13 cellular contexts compared by ENCODE assay signal in the genomic region with DNA sequence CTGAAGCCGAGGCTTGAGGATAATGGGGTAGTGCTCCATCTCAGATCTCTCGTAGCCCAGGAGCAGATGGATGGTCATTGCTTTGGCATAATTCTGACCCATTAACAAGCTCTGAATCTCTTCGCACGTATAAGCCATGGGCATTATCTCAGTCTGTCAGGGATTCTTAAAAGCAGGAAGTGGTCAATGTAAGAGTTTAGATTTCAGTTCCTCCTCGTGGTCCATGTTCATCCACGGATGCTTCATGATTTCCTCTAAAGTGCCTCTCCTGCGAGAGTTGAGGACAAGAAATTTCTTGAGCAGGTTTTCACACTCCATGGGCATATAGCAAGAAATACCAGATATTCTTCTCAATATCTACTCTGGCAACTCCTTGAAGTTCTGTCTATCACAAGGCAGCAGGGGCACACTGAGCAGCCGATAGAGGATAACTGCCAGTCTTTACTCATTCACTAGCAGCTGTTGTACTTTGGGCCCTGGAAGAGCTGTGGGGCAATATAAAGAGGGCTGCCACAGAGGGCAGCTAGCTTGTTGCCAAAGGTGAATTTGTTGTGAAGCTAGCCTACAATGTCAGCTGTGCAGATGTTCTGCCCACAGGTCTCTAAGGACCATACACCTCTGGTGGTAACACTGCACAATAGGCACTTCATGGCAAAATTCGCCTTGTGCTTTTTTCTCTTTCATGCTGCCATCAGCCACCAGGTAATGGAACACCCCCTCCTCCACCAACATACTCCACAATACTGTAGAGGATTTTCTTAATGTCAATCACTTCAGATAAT. TPM values are rescaled to one million over a fixed set of nuclear protein-coding genes. Genes with fewer than 3 reads are reported as not detected.
A peak's percentile ranks its signal among the peaks of the same experiment; 100 is the strongest.
DNase-seq lines count a peak whose midpoint lies in the region; ATAC-seq and TF ChIP-seq lines count a peak whose summit lies in the region.
"Had no signal": no experiment of that assay in that cellular context is flagged by ENCODE, and none has a peak within 500 bp of the region (broad histone marks: within the 10 kb centered on the region; RNA-seq: fewer than 3 reads in every experiment).

No MANE protein-coding gene starts in this region.

- TF ChIP-seq CTCF in colonic mucosa (IDR thresholded peaks at IDR 0.05): no peak

- no peaks in the 10 kb centered on the region for H3K27me3 ChIP-seq in colonic mucosa
- H3K27me3 ChIP-seq: hepatocyte had no signal

- DNase-seq in medulla oblongata (ENCODE audit: extremely low spot score) (peak; percentile 44), iPS-NIHi7 (ENCODE audit: extremely low spot score) (no peak), colonic mucosa (no peak)
- DNase-seq in activated CD4-positive, alpha-beta memory T cell treated with anti-CD3 and anti-CD28 coated beads, Interleukin-2, amount 10 ng/mL, durations not matched to agents 7 days and 5 days: no peak
- no peak for DNase-seq in activated naive CD8-positive, alpha-beta T cell treated with anti-CD3 and anti-CD28 coated beads, Interleukin-2, amount 50 U/mL, for 24 hours
- DNase-seq: cortex of kidney; DMS 273 treated with DMSO at 0.1 percent for 48 hours; naive thymus-derived CD8-positive, alpha-beta T cell; NCI-H2029 had no signal

- no peaks in the 10 kb centered on the region for H3K36me3 Mint-ChIP-seq in activated CD4-positive, alpha-beta memory T cell treated with anti-CD3 and anti-CD28 coated beads, Interleukin-2, amount 10 ng/mL, durations not matched to agents 7 days and 5 days (ENCODE audit: low read depth)
- H3K36me3 Mint-ChIP-seq in activated naive CD8-positive, alpha-beta T cell treated with anti-CD3 and anti-CD28 coated beads, Interleukin-2, amount 50 U/mL, for 24 hours (ENCODE audit: low read depth): no peaks in the 10 kb centered on the region
- H3K36me3 Mint-ChIP-seq: naive thymus-derived CD8-positive, alpha-beta T cell had no signal

- H3K4me1 ChIP-seq in colonic mucosa: no peaks in the 10 kb centered on the region

- no peaks in the 10 kb centered on the region for H3K4me1 Mint-ChIP-seq in activated CD4-positive, alpha-beta memory T cell treated with anti-CD3 and anti-CD28 coated beads, Interleukin-2, amount 10 ng/mL, durations not matched to agents 7 days and 5 days
- H3K4me1 Mint-ChIP-seq in activated naive CD8-positive, alpha-beta T cell treated with anti-CD3 and anti-CD28 coated beads, Interleukin-2, amount 50 U/mL, for 24 hours: no peaks in the 10 kb centered on the region

- no peak overlapping the region for H3K27ac Mint-ChIP-seq in activated CD4-positive, alpha-beta memory T cell treated with anti-CD3 and anti-CD28 coated beads, Interleukin-2, amount 10 ng/mL, durations not matched to agents 7 days and 5 days
- H3K27ac Mint-ChIP-seq in activated naive CD8-positive, alpha-beta T cell treated with anti-CD3 and anti-CD28 coated beads, Interleukin-2, amount 50 U/mL, for 24 hours: no peak overlapping the region
- H3K27ac Mint-ChIP-seq: naive thymus-derived CD8-positive, alpha-beta T cell had no signal

- H3K9ac ChIP-seq in colonic mucosa (ENCODE audit: low read depth in 2 of 2, low read length in 2 of 2): no peak overlapping the region

- no peaks in the 10 kb centered on the region for H3K36me3 ChIP-seq in colonic mucosa

- no peak overlapping the region for H3K27ac ChIP-seq in colonic mucosa
- H3K27ac ChIP-seq: hepatocyte had no signal

- H3K4me3 Mint-ChIP-seq in activated CD4-positive, alpha-beta memory T cell treated with anti-CD3 and anti-CD28 coated beads, Interleukin-2, amount 10 ng/mL, durations not matched to agents 7 days and 5 days: no peak overlapping the region
- no peak overlapping the region for H3K4me3 Mint-ChIP-seq in activated naive CD8-positive, alpha-beta T cell treated with anti-CD3 and anti-CD28 coated beads, Interleukin-2, amount 50 U/mL, for 24 hours
- H3K4me3 Mint-ChIP-seq: naive thymus-derived CD8-positive, alpha-beta T cell had no signal

- CTCF ChIA-PET in activated CD4-positive, alpha-beta memory T cell treated with anti-CD3 and anti-CD28 coated beads, Interleukin-2, amount 10 ng/mL, durations not matched to agents 7 days and 5 days (lab: Charles Lee): no interaction called here

- no peaks in the 10 kb centered on the region for H3K9me3 ChIP-seq in colonic mucosa

- POLR2A ChIA-PET in activated CD4-positive, alpha-beta memory T cell treated with anti-CD3 and anti-CD28 coated beads, Interleukin-2, amount 10 ng/mL, durations not matched to agents 7 days and 5 days (lab: Charles Lee): no interaction called here

- no peak overlapping the region for H3K4me3 ChIP-seq in colonic mucosa
- H3K4me3 ChIP-seq: hepatocyte had no signal

- ATAC-seq in GM19023 (IDR thresholded peaks at IDR 0.05; ENCODE audit: unreplicated experiment): peak; percentile 84
- ATAC-seq in HG02623 (IDR thresholded peaks at IDR 0.05; ENCODE audit: unreplicated experiment): peak; percentile 92
- peak; percentile 94 for ATAC-seq in HG03469 (IDR thresholded peaks at IDR 0.05; ENCODE audit: unreplicated experiment)
- no peak for ATAC-seq in activated naive CD8-positive, alpha-beta T cell treated with anti-CD3 and anti-CD28 coated beads, Interleukin-2, amount 50 U/mL, for 24 hours
- ATAC-seq: naive thymus-derived CD8-positive, alpha-beta T cell had no signal

- intact Hi-C loops in colonic mucosa (cut with DNase I): no loop called here

- H3K27me3 Mint-ChIP-seq in activated CD4-positive, alpha-beta memory T cell treated with anti-CD3 and anti-CD28 coated beads, Interleukin-2, amount 10 ng/mL, durations not matched to agents 7 days and 5 days: no peaks in the 10 kb centered on the region
- peaks cover 6% of the 10 kb centered on the region for H3K27me3 Mint-ChIP-seq in activated naive CD8-positive, alpha-beta T cell treated with anti-CD3 and anti-CD28 coated beads, Interleukin-2, amount 50 U/mL, for 24 hours

- no peaks in the 10 kb centered on the region for H3K9me3 Mint-ChIP-seq in activated CD4-positive, alpha-beta memory T cell treated with anti-CD3 and anti-CD28 coated beads, Interleukin-2, amount 10 ng/mL, durations not matched to agents 7 days and 5 days
- no peaks in the 10 kb centered on the region for H3K9me3 Mint-ChIP-seq in activated naive CD8-positive, alpha-beta T cell treated with anti-CD3 and anti-CD28 coated beads, Interleukin-2, amount 50 U/mL, for 24 hours

RNA-seq across cellular contexts. Expression of a gene that starts 52.0 kb away (rescaled TPM):
- total RNA-seq in activated CD4-positive, alpha-beta memory T cell treated with anti-CD3 and anti-CD28 coated beads, Interleukin-2, amount 10 ng/mL, durations not matched to agents 7 days and 5 days: under 1 TPM; 0.70 to 0.78 TPM
- total RNA-seq in colonic mucosa: 1 to 10 TPM; 1.2 to 1.6 TPM
